8 cellular contexts compared by ENCODE assay signal in the genomic region with DNA sequence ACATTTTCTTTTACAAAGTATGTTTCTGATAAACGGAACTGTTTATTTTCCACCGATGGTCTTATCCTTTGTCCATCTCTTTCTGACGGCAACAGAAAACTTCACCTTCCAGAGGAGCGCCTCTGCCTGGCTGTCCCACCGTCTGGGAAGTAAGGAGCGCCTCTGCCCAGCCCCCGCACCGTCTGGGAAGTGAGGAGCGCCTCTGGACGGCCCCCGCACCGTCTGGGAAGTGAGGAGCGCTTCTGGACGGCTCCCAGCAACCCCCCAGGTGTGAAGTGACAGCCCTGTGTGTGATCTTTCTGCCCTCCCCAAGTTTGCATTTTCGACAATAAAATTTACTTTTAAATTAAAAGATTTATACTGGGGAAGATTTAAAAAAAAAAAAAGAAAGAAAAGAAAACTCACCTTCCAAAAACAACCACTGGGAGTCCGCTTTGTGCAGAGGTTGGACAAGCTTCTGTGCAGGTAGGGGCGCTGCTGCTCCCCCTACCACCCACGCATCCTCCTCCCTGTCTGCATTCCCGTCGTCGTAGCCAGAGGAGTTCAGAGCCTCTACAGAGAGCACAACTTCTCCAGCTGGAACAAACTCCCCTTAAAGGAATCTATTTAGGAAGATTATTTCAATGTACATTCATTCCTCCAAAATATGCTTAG. TPM values are rescaled to one million over a fixed set of nuclear protein-coding genes. Genes with fewer than 3 reads are reported as not detected.
DNase-seq lines count a peak whose midpoint lies in the region; ATAC-seq, FAIRE-seq and TF ChIP-seq lines count a peak whose summit lies in the region.

No MANE protein-coding gene starts in this region.

- H3K27ac ChIP-seq in keratinocyte (ENCODE audit: control insufficient read depth, insufficient read depth, low read length): peak overlapping the region; percentile 71
- H3K27ac ChIP-seq in tibial artery: peak overlapping the region in 1 of 2 donors; percentile 42

- no peaks in the 10 kb centered on the region for H3K27me3 ChIP-seq in keratinocyte (ENCODE audit: control insufficient read depth, extremely low read depth, insufficient read depth, low read length)
- no peaks in the 10 kb centered on the region for H3K27me3 ChIP-seq in tibial artery

- CTCF ChIA-PET in activated CD8-positive, alpha-beta T cell treated with anti-CD3 and anti-CD28 coated beads for 36 hours (lab: Charles Lee): interaction anchor here (1.2 to 5.6 kb wide), 6 partner anchors 10 to 111 kb away, joined by 3 to 39 read pairs (median 4); no protein-coding TSS in a partner anchor

- TF ChIP-seq POLR2A in GM12892 (IDR thresholded peaks at IDR 0.05; ENCODE audit: low read depth, low read length): no peak

- H3K4me2 ChIP-seq in keratinocyte (ENCODE audit: control insufficient read depth, extremely low read depth, insufficient read depth, low read depth, low read length): peak overlapping the region; percentile 69

- H3K36me3 Mint-ChIP-seq in activated CD8-positive, alpha-beta T cell treated with anti-CD3 and anti-CD28 coated beads for 36 hours (ENCODE audit: low read depth): peaks cover 7% of the 10 kb centered on the region

- peak overlapping the region; percentile 81 to 92 for H3K4me3 Mint-ChIP-seq in stimulated activated naive CD8-positive, alpha-beta T cell treated with anti-CD3 and anti-CD28 coated beads, Interleukin-15, amount 100 ng/mL, for 72 hours
- H3K4me3 Mint-ChIP-seq in activated CD8-positive, alpha-beta T cell treated with anti-CD3 and anti-CD28 coated beads for 36 hours: peak overlapping the region; percentile 38

- H3K9me3 ChIP-seq in keratinocyte (ENCODE audit: control insufficient read depth, low read depth, low read length) (peaks cover 2% of the 10 kb centered on the region), tibial artery (no peaks in the 10 kb centered on the region)

- H3K9me1 ChIP-seq in keratinocyte (ENCODE audit: control insufficient read depth, extremely low read depth, insufficient read depth, low read length): no peaks in the 10 kb centered on the region

- H2AFZ ChIP-seq in keratinocyte (ENCODE audit: control insufficient read depth, low read length): no peak overlapping the region

- peaks cover 9 to 30% of the 10 kb centered on the region in 2 donors for H3K9me3 Mint-ChIP-seq in stimulated activated naive CD8-positive, alpha-beta T cell treated with anti-CD3 and anti-CD28 coated beads, Interleukin-15, amount 100 ng/mL, for 72 hours
- H3K9me3 Mint-ChIP-seq in activated CD8-positive, alpha-beta T cell treated with anti-CD3 and anti-CD28 coated beads for 36 hours: peaks cover 13% of the 10 kb centered on the region

- peaks cover 56% of the 10 kb centered on the region for H3K4me1 Mint-ChIP-seq in stimulated activated naive CD8-positive, alpha-beta T cell treated with anti-CD3 and anti-CD28 coated beads, Interleukin-15, amount 100 ng/mL, for 72 hours
- peaks cover 43% of the 10 kb centered on the region for H3K4me1 Mint-ChIP-seq in activated CD8-positive, alpha-beta T cell treated with anti-CD3 and anti-CD28 coated beads for 36 hours (ENCODE audit: low read depth)

- dilution Hi-C loops in keratinocyte (cut with MboI; ENCODE audit: extremely low pct_ligation_motif_present, low sequenced_read_pairs): no loop called here

- peak overlapping the region; percentile 61 for H3K9ac ChIP-seq in keratinocyte (ENCODE audit: control insufficient read depth, extremely low read depth, insufficient read depth, low read length)

- no peaks in the 10 kb centered on the region for H3K79me2 ChIP-seq in keratinocyte (ENCODE audit: control insufficient read depth, insufficient read depth, low read length)

- ATAC-seq in stimulated activated naive CD8-positive, alpha-beta T cell treated with anti-CD3 and anti-CD28 coated beads, Interleukin-15, amount 100 ng/mL, for 72 hours: no peak
- no peak for ATAC-seq in stimulated activated naive CD8-positive, alpha-beta T cell treated with anti-CD3 and anti-CD28 coated beads, Interleukin-15, Interleukin-2, amounts not matched to agents 100 U/mL and 50 U/mL, for 24 hours
- no peak for ATAC-seq in activated CD8-positive, alpha-beta T cell treated with anti-CD3 and anti-CD28 coated beads for 36 hours

- no peaks in the 10 kb centered on the region for H4K20me1 ChIP-seq in keratinocyte (ENCODE audit: control insufficient read depth, extremely low read depth, insufficient read depth, low read length)

- H3K4me1 ChIP-seq in keratinocyte (ENCODE audit: control insufficient read depth, extremely low read depth, insufficient read depth, low read length) (peaks cover 22% of the 10 kb centered on the region), tibial artery (peaks cover 0 to 18% (median 5%) of the 10 kb centered on the region in 4 donors)

- FAIRE-seq in keratinocyte (lab: Jason Lieb, UNC): peak; percentile 13
- no peak for FAIRE-seq in GM12892 (lab: Jason Lieb, UNC)

- peak; percentile 50 for TF ChIP-seq CTCF in activated CD8-positive, alpha-beta T cell treated with anti-CD3 and anti-CD28 coated beads for 36 hours (IDR thresholded peaks at IDR 0.05)
- TF ChIP-seq CTCF in keratinocyte (optimal IDR thresholded peaks at IDR 0.05 in 1 of 3, IDR thresholded peaks at IDR 0.05 in 1 of 3, conservative IDR thresholded peaks at IDR 0.05 in 1 of 3; ENCODE audit: extremely low read depth in 1 of 3, insufficient read depth in 2 of 3, low read length in 3 of 3) (peak; percentile 41 to 52 (median 51)), tibial artery (IDR thresholded peaks at IDR 0.05) (peak in 1 of 2 experiments; percentile 8)

- no peak overlapping the region for H3K4me3 ChIP-seq in keratinocyte (ENCODE audit: control insufficient read depth in 2 of 3, extremely low read depth in 1 of 3, insufficient read depth in 2 of 3, low read depth in 1 of 3, low read length in 3 of 3)
- peak overlapping the region; percentile 55 for H3K4me3 ChIP-seq in tibial artery

- peak overlapping the region; percentile 50 to 82 for H3K27ac Mint-ChIP-seq in stimulated activated naive CD8-positive, alpha-beta T cell treated with anti-CD3 and anti-CD28 coated beads, Interleukin-15, amount 100 ng/mL, for 72 hours
- H3K27ac Mint-ChIP-seq in activated CD8-positive, alpha-beta T cell treated with anti-CD3 and anti-CD28 coated beads for 36 hours: no peak overlapping the region

- intact Hi-C loops in activated CD8-positive, alpha-beta T cell treated with anti-CD3 and anti-CD28 coated beads for 36 hours (cut with micrococcal nuclease): no loop called here
- intact Hi-C loops in tibial artery (cut with DNase I; ENCODE audit: low total_unique reads): loop anchor here (5.0 kb wide), 1 partner anchor 109 kb away; a partner anchor contains a TSS

- no peaks in the 10 kb centered on the region for H3K36me3 ChIP-seq in keratinocyte (ENCODE audit: control insufficient read depth in 2 of 2, extremely low read depth in 1 of 2, insufficient read depth in 2 of 2, low read length in 2 of 2)
- no peaks in the 10 kb centered on the region for H3K36me3 ChIP-seq in tibial artery

- peak in 1 of 2 donors; percentile 28 for DNase-seq in stimulated activated naive CD8-positive, alpha-beta T cell treated with anti-CD3 and anti-CD28 coated beads, Interleukin-15, amount 100 ng/mL, for 72 hours
- no peak for DNase-seq in stimulated activated naive CD8-positive, alpha-beta T cell treated with anti-CD3 and anti-CD28 coated beads, Interleukin-15, Interleukin-2, amounts not matched to agents 100 U/mL and 50 U/mL, for 24 hours
- peak; percentile 34 for DNase-seq in activated CD8-positive, alpha-beta T cell treated with anti-CD3 and anti-CD28 coated beads for 36 hours
- no peak for DNase-seq in keratinocyte (ENCODE audit: low read depth, low spot score)
- DNase-seq in tibial artery: no peak
- DNase-seq in HuH-7.5 (ENCODE audit: low spot score): no peak
- no peak for DNase-seq in GM12892 (ENCODE audit: insufficient read length)
- DNase-seq in putamen (ENCODE audit: low spot score): no peak

- peaks cover 17% of the 10 kb centered on the region for H3K27me3 Mint-ChIP-seq in stimulated activated naive CD8-positive, alpha-beta T cell treated with anti-CD3 and anti-CD28 coated beads, Interleukin-15, amount 100 ng/mL, for 72 hours
- no peaks in the 10 kb centered on the region for H3K27me3 Mint-ChIP-seq in activated CD8-positive, alpha-beta T cell treated with anti-CD3 and anti-CD28 coated beads for 36 hours

- POLR2A ChIA-PET in activated CD8-positive, alpha-beta T cell treated with anti-CD3 and anti-CD28 coated beads for 36 hours (lab: Charles Lee): interaction anchor here (0.9 to 1.2 kb wide), 2 partner anchors 10 to 25 kb away, joined by 3 read pairs; no protein-coding TSS in a partner anchor

RNA-seq across cellular contexts. Expression of a gene that starts 1.0 kb away (rescaled TPM):
- total RNA-seq in activated CD8-positive, alpha-beta T cell treated with anti-CD3 and anti-CD28 coated beads for 36 hours: 1 to 10 TPM; 5.0 to 5.1 TPM
- 1.5 to 4.9 TPM (median 3.4 TPM) in 3 replicates for polyA plus RNA-seq in keratinocyte
- 1.6 TPM for polyA plus RNA-seq in keratinocyte (2011; ENCODE audit: low read depth)
- polyA plus RNA-seq in keratinocyte (2011; cell fraction: cytosol; rRNA removed): 1.5 and 1.8 TPM in 2 replicates
- 1.7 and 2.3 TPM in 2 replicates for polyA plus RNA-seq in keratinocyte (2011; cell fraction: nucleus; rRNA removed)
- 1.7 and 4.8 TPM in 2 replicates for polyA plus RNA-seq in keratinocyte (2012; ENCODE audit: low replicate concordance)
- polyA minus RNA-seq in keratinocyte: 2.0 to 3.7 TPM (median 2.8 TPM) in 3 replicates
- polyA minus RNA-seq in keratinocyte (2011; cell fraction: cytosol; rRNA and poly(A)+ RNA removed): not detected
- polyA minus RNA-seq in keratinocyte (2011; cell fraction: nucleus; rRNA and poly(A)+ RNA removed): 0.39 and 0.84 TPM in 2 replicates
- 21.6 TPM for polyA plus RNA-seq in GM12892 (2012; ENCODE audit: missing spikeins)

RNA-seq across cellular contexts. Expression of a gene that starts 23.7 kb away (rescaled TPM):
- total RNA-seq in activated CD8-positive, alpha-beta T cell treated with anti-CD3 and anti-CD28 coated beads for 36 hours: not detected
- polyA plus RNA-seq in keratinocyte: 0.48 to 0.50 TPM in 2 of 3 replicates, not detected in the other
- polyA plus RNA-seq in keratinocyte (2011; ENCODE audit: low read depth): 0.52 TPM
- 0.10 and 0.43 TPM in 2 replicates for polyA plus RNA-seq in keratinocyte (2011; cell fraction: cytosol; rRNA removed)
- 0.81 and 1.2 TPM in 2 replicates for polyA plus RNA-seq in keratinocyte (2011; cell fraction: nucleus; rRNA removed)
- 1.2 TPM in 1 of 2 replicates, not detected in the other for polyA plus RNA-seq in keratinocyte (2012; ENCODE audit: low replicate concordance)
- polyA minus RNA-seq in keratinocyte: not detected in 3 replicates
- polyA minus RNA-seq in keratinocyte (2011; cell fraction: cytosol; rRNA and poly(A)+ RNA removed): not detected
- polyA minus RNA-seq in keratinocyte (2011; cell fraction: nucleus; rRNA and poly(A)+ RNA removed): 0.42 TPM in 1 of 2 replicates, not detected in the other
- polyA plus RNA-seq in GM12892 (2012; ENCODE audit: missing spikeins): not detected

RNA-seq across cellular contexts. Expression of a gene that starts 32.9 kb away (rescaled TPM):
- 10 to 100 TPM; 82.2 to 82.6 TPM for total RNA-seq in activated CD8-positive, alpha-beta T cell treated with anti-CD3 and anti-CD28 coated beads for 36 hours
- polyA plus RNA-seq in keratinocyte: 25.6 to 54.9 TPM (median 34.7 TPM) in 3 replicates
- 14.9 TPM for polyA plus RNA-seq in keratinocyte (2011; ENCODE audit: low read depth)
- polyA plus RNA-seq in keratinocyte (2011; cell fraction: cytosol; rRNA removed): 33.9 and 37.1 TPM in 2 replicates
- 28.1 and 30.6 TPM in 2 replicates for polyA plus RNA-seq in keratinocyte (2011; cell fraction: nucleus; rRNA removed)
- polyA plus RNA-seq in keratinocyte (2012; ENCODE audit: low replicate concordance): 45.9 and 93.0 TPM in 2 replicates
- polyA minus RNA-seq in keratinocyte: 41.9 to 47.8 TPM (median 42.0 TPM) in 3 replicates
- 55.8 TPM for polyA minus RNA-seq in keratinocyte (2011; cell fraction: cytosol; rRNA and poly(A)+ RNA removed)
- polyA minus RNA-seq in keratinocyte (2011; cell fraction: nucleus; rRNA and poly(A)+ RNA removed): 11.8 and 14.7 TPM in 2 replicates
- polyA plus RNA-seq in GM12892 (2012; ENCODE audit: missing spikeins): 69.7 TPM

RNA-seq across cellular contexts. Expression of a gene that starts 39.8 kb away (rescaled TPM):
- total RNA-seq in activated CD8-positive, alpha-beta T cell treated with anti-CD3 and anti-CD28 coated beads for 36 hours: 10 to 100 TPM; 34.4 to 34.9 TPM
- 0.13 to 0.31 TPM (median 0.24 TPM) in 3 replicates for polyA plus RNA-seq in keratinocyte
- 0.25 TPM for polyA plus RNA-seq in keratinocyte (2011; ENCODE audit: low read depth)
- polyA plus RNA-seq in keratinocyte (2011; cell fraction: cytosol; rRNA removed): not detected in 2 replicates
- 0.25 and 1.2 TPM in 2 replicates for polyA plus RNA-seq in keratinocyte (2011; cell fraction: nucleus; rRNA removed)
- polyA plus RNA-seq in keratinocyte (2012; ENCODE audit: low replicate concordance): 0.33 and 0.42 TPM in 2 replicates
- polyA minus RNA-seq in keratinocyte: 0.10 TPM in 1 of 3 replicates, not detected in the others
- not detected for polyA minus RNA-seq in keratinocyte (2011; cell fraction: cytosol; rRNA and poly(A)+ RNA removed)
- not detected in 2 replicates for polyA minus RNA-seq in keratinocyte (2011; cell fraction: nucleus; rRNA and poly(A)+ RNA removed)
- polyA plus RNA-seq in GM12892 (2012; ENCODE audit: missing spikeins): 10.2 TPM

RNA-seq across cellular contexts. Expression of a gene that starts 59.5 kb away (rescaled TPM):
- total RNA-seq in activated CD8-positive, alpha-beta T cell treated with anti-CD3 and anti-CD28 coated beads for 36 hours: 10 to 100 TPM; 20.7 to 25.0 TPM
- 6.9 to 9.8 TPM (median 7.9 TPM) in 3 replicates for polyA plus RNA-seq in keratinocyte
- polyA plus RNA-seq in keratinocyte (2011; ENCODE audit: low read depth): 1.9 TPM
- 6.3 and 7.3 TPM in 2 replicates for polyA plus RNA-seq in keratinocyte (2011; cell fraction: cytosol; rRNA removed)
- 6.3 and 7.2 TPM in 2 replicates for polyA plus RNA-seq in keratinocyte (2011; cell fraction: nucleus; rRNA removed)
- polyA plus RNA-seq in keratinocyte (2012; ENCODE audit: low replicate concordance): 1.1 and 11.8 TPM in 2 replicates
- polyA minus RNA-seq in keratinocyte: 6.1 to 12.0 TPM (median 6.3 TPM) in 3 replicates
- polyA minus RNA-seq in keratinocyte (2011; cell fraction: cytosol; rRNA and poly(A)+ RNA removed): 1.5 TPM
- 3.9 and 6.8 TPM in 2 replicates for polyA minus RNA-seq in keratinocyte (2011; cell fraction: nucleus; rRNA and poly(A)+ RNA removed)
- polyA plus RNA-seq in GM12892 (2012; ENCODE audit: missing spikeins): 11.1 TPM

Comparison
In these comparisons a context has a peak if more than half of its experiments do, and no peak if none do; other contexts are left out.
1. H3K4me3 ChIP-seq: peak in tibial artery (2 of 2); none in keratinocyte (0 of 3).